ENCODE assay signal across 1 cellular context in genomic region chr11:63919267-63920125, GRCh38.
TF ChIP-seq lines count a peak whose summit lies in the region.

No MANE protein-coding gene starts in this region.

TF ChIP-seq in HepG2, 621 proteins besides CTCF, POLR2A, EP300 and RAD21 (continued from another document and continues in another):
- TF ChIP-seq ZNF281 (CRISPR knock-in tag; IDR thresholded peaks at IDR 0.05; ENCODE audit: borderline replicate concordance) (peak; percentile 3; the same call in 1 of the 2 replicates), ZNF333 (CRISPR knock-in tag; IDR thresholded peaks at IDR 0.05; ENCODE audit: borderline replicate concordance) (0 out of 2 replicates have a peak, but pooled peaks have one; percentile 71), ZNF670 (CRISPR knock-in tag; IDR thresholded peaks at IDR 0.05; ENCODE audit: borderline replicate concordance) (no peak), SP1 (IDR thresholded peaks at IDR 0.05) (no peak), SP1 (CRISPR knock-in tag; IDR thresholded peaks at IDR 0.05) (peak; percentile 46; the same call in 1 of the 2 replicates), ZSCAN21 (CRISPR knock-in tag; IDR thresholded peaks at IDR 0.05; ENCODE audit: borderline replicate concordance) (no peak; the same call in 1 of the 2 replicates), ZNF550 (CRISPR knock-in tag; IDR thresholded peaks at IDR 0.05; ENCODE audit: borderline replicate concordance) (no peak), DMAP1 (CRISPR knock-in tag; IDR thresholded peaks at IDR 0.05) (peak; percentile 96), ZNF768 (CRISPR knock-in tag; IDR thresholded peaks at IDR 0.05) (peak; percentile 48; the same call in 1 of the 2 replicates), ZFP62 (CRISPR knock-in tag; IDR thresholded peaks at IDR 0.05) (no peak), ZNF878 (CRISPR knock-in tag; IDR thresholded peaks at IDR 0.05) (no peak), PTBP1 (IDR thresholded peaks at IDR 0.05; ENCODE audit: low read depth, low read length, poor library complexity, severe bottlenecking) (no peak), ZNF335 (CRISPR knock-in tag; IDR thresholded peaks at IDR 0.05) (no peak), MYNN (CRISPR knock-in tag; IDR thresholded peaks at IDR 0.05; ENCODE audit: low read depth) (no peak), ZC3H4 (CRISPR knock-in tag; IDR thresholded peaks at IDR 0.05; ENCODE audit: borderline replicate concordance) (0 out of 2 replicates have a peak, but pooled peaks have one; percentile 31), ZNF772 (CRISPR knock-in tag; IDR thresholded peaks at IDR 0.05) (no peak; the same call in none of the 2 replicates), FOXM1 (CRISPR knock-in tag; IDR thresholded peaks at IDR 0.05) (no peak), ZNF780A (CRISPR knock-in tag; IDR thresholded peaks at IDR 0.05) (no peak), HDAC1 (CRISPR knock-in tag; IDR thresholded peaks at IDR 0.05) (peak; percentile 80), SYNCRIP (IDR thresholded peaks at IDR 0.05; ENCODE audit: insufficient read depth, low read depth, low read length) (no peak), ZNF446 (CRISPR knock-in tag; IDR thresholded peaks at IDR 0.05) (no peak), JARID2 (CRISPR knock-in tag; IDR thresholded peaks at IDR 0.05; ENCODE audit: insufficient replicate concordance) (no peak), KLF11 (CRISPR knock-in tag; IDR thresholded peaks at IDR 0.05) (no peak), POLR2AphosphoS5 (IDR thresholded peaks at IDR 0.05; ENCODE audit: low read depth, low read length) (peak; percentile 43; the same call in 1 of the 2 replicates), ZNF737 (CRISPR knock-in tag; IDR thresholded peaks at IDR 0.05; ENCODE audit: borderline replicate concordance) (no peak), KDM1A (CRISPR knock-in tag; IDR thresholded peaks at IDR 0.05) (no peak), ZBTB49 (CRISPR knock-in tag; IDR thresholded peaks at IDR 0.05; ENCODE audit: borderline replicate concordance) (no peak), MAF1 (CRISPR knock-in tag; IDR thresholded peaks at IDR 0.05; ENCODE audit: borderline replicate concordance) (no peak), LCORL (IDR thresholded peaks at IDR 0.05) (no peak), LCORL (CRISPR knock-in tag; IDR thresholded peaks at IDR 0.05) (peak; percentile 65), LRRFIP1 (CRISPR knock-in tag; conservative IDR thresholded peaks at IDR 0.05) (no peak), RARA (CRISPR knock-in tag; IDR thresholded peaks at IDR 0.05) (no peak), THRA (CRISPR knock-in tag; IDR thresholded peaks at IDR 0.05; ENCODE audit: borderline replicate concordance) (peak; percentile 61; the same call in 1 of the 2 replicates), NR1H2 (CRISPR knock-in tag; IDR thresholded peaks at IDR 0.05; ENCODE audit: borderline replicate concordance, low read depth) (no peak), ZNF17 (CRISPR knock-in tag; IDR thresholded peaks at IDR 0.05) (no peak), KMT2A (CRISPR knock-in tag; IDR thresholded peaks at IDR 0.05) (no peak; the same call in 1 of the 2 replicates), ZNF597 (CRISPR knock-in tag; IDR thresholded peaks at IDR 0.05) (no peak), ZMAT5 (CRISPR knock-in tag; IDR thresholded peaks at IDR 0.05; ENCODE audit: borderline replicate concordance, low read depth) (no peak), ZNF280B (CRISPR knock-in tag; IDR thresholded peaks at IDR 0.05; ENCODE audit: borderline replicate concordance) (no peak; the same call in 1 of the 2 replicates), KDM4B (CRISPR knock-in tag; IDR thresholded peaks at IDR 0.05) (0 out of 2 replicates have a peak, but pooled peaks have one; percentile 24), ZMYM4 (CRISPR knock-in tag; IDR thresholded peaks at IDR 0.05) (peak; percentile 26; the same call in 1 of the 2 replicates), ZNF367 (CRISPR knock-in tag; IDR thresholded peaks at IDR 0.05; ENCODE audit: borderline replicate concordance) (no peak), ZNF816 (CRISPR knock-in tag; IDR thresholded peaks at IDR 0.05; ENCODE audit: borderline replicate concordance) (peak; percentile 30; the same call in 1 of the 2 replicates), GATAD2A (CRISPR knock-in tag; IDR thresholded peaks at IDR 0.05) (0 out of 2 replicates have a peak, but pooled peaks have one; percentile 13), KLF6 (CRISPR knock-in tag; IDR thresholded peaks at IDR 0.05) (0 out of 2 replicates have a peak, but pooled peaks have one; percentile 52), REXO4 (CRISPR knock-in tag; IDR thresholded peaks at IDR 0.05; ENCODE audit: borderline replicate concordance) (no peak)
